ENCODE assay signal across 8 cellular contexts in the genomic region with DNA sequence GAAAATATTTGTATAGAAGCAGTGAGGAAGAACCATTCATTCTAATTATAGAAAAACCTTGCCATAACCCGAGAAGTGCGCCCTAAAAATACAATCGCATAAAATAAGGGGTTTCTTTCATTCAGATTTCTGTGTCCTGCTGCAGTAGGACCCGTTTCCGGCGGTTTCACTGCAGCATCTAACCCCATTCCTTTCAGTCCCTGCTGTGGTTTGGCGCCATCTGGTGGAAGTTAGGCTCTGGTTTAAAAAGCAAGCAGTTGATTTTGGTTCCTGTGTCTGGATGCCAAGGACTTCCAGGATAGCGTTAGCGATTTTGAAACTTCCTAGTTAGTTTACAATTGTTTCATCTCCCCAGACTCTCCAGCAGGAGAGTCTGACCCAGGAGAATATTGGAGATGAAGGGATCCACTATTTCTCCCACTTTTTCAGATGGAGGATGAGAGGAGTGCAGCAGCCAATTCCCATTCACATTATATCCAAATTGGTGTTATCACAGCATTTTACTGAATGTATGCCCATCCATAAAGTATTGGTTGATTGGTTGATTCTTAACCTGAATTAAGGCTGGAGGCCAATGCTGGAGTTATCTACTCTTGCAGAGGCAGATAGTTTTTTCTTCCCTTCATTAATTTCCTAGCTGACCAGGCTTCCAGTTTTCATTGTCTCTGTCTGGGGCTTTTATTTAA.
DNase-seq lines count a peak whose midpoint lies in the region; ATAC-seq, FAIRE-seq and TF ChIP-seq lines count a peak whose summit lies in the region.

No MANE protein-coding gene starts in this region.

- no peaks in the 10 kb centered on the region for H3K9me3 Mint-ChIP-seq in natural killer cell
- H3K9me3 Mint-ChIP-seq in stimulated activated naive B cell treated with anti-CD40 and anti-IgM and Interleukin-4, amounts not matched to agents 10 μg/mL and 1 μg/mL and 100 μg/mL, for 72 hours = no peaks in the 10 kb centered on the region

- H3K9me3 ChIP-seq in NT2/D1 (ENCODE audit: insufficient read depth, low read length) (no peaks in the 10 kb centered on the region), esophagus muscularis mucosa (no peaks in the 10 kb centered on the region)

- ATAC-seq in GM21515 (IDR thresholded peaks at IDR 0.05; ENCODE audit: unreplicated experiment) = peak; percentile 97
- ATAC-seq in natural killer cell = peak in 2 of 3 donors; percentile 50 to 79
- peak; percentile 76 to 81 for ATAC-seq in stimulated activated naive B cell treated with anti-CD40 and anti-IgM and Interleukin-4, amounts not matched to agents 10 μg/mL and 1 μg/mL and 100 μg/mL, for 72 hours (replicated peaks)

- TF ChIP-seq CTCF in esophagus muscularis mucosa (IDR thresholded peaks at IDR 0.05) (peak; percentile 82 to 95 (median 89)), natural killer cell (IDR thresholded peaks at IDR 0.05) (peak; percentile 67)

- H3K9ac ChIP-seq in NT2/D1 (ENCODE audit: insufficient read length, low read depth) = no peak overlapping the region

- H3K4me3 ChIP-seq in NT2/D1 (ENCODE audit: insufficient read length, low read depth) (no peak overlapping the region), esophagus muscularis mucosa (peak overlapping the region in 1 of 4 donors; percentile 1)

- H3K36me3 Mint-ChIP-seq in natural killer cell = no peaks in the 10 kb centered on the region
- H3K36me3 Mint-ChIP-seq in stimulated activated naive B cell treated with anti-CD40 and anti-IgM and Interleukin-4, amounts not matched to agents 10 μg/mL and 1 μg/mL and 100 μg/mL, for 72 hours = no peaks in the 10 kb centered on the region

- peak; percentile 88 for DNase-seq in DMS 273 treated with DMSO at 0.1 percent for 48 hours (lab: John Stamatoyannopoulos, UW)
- peak; percentile 52 for DNase-seq in HTR-8/SVneo (ENCODE audit: insufficient read length, low spot score)
- peak; percentile 86 for DNase-seq in NT2/D1 (ENCODE audit: low read depth, low spot score)
- DNase-seq in activated CD8-positive, alpha-beta memory T cell treated with anti-CD3 and anti-CD28 coated beads, Interleukin-2, amount 50 U/mL, for 48 hours = peak; percentile 85
- DNase-seq in esophagus muscularis mucosa (ENCODE audit: extremely low spot score) = peak; percentile 94
- peak; percentile 35 for DNase-seq in natural killer cell
- peak; percentile 35 for DNase-seq in stimulated activated naive B cell treated with anti-CD40 and anti-IgM and Interleukin-4, amounts not matched to agents 10 μg/mL and 1 μg/mL and 100 μg/mL, for 72 hours

- H3K36me3 ChIP-seq in NT2/D1 (ENCODE audit: insufficient read depth, insufficient read length, low read length) (no peaks in the 10 kb centered on the region), esophagus muscularis mucosa (no peaks in the 10 kb centered on the region)

- H3K27ac ChIP-seq in esophagus muscularis mucosa (replicated peaks in 1 of 4) = no peak overlapping the region

- H3K4me1 ChIP-seq in NT2/D1 (ENCODE audit: insufficient read depth, insufficient read length) (no peaks in the 10 kb centered on the region), esophagus muscularis mucosa (peaks cover 7 to 13% (median 9%) of the 10 kb centered on the region in 4 donors)

- intact Hi-C loops in esophagus muscularis mucosa (cut with DNase I) = loop anchor here (5.0 kb wide), 3 partner anchors 335 to 1090 kb away; no protein-coding TSS in a partner anchor
- intact Hi-C loops in natural killer cell (cut with micrococcal nuclease) = loop anchor here (10.0 kb wide), 2 partner anchors 528 to 1088 kb away; no protein-coding TSS in a partner anchor

- H3K27ac Mint-ChIP-seq in natural killer cell = no peak overlapping the region
- no peak overlapping the region for H3K27ac Mint-ChIP-seq in stimulated activated naive B cell treated with anti-CD40 and anti-IgM and Interleukin-4, amounts not matched to agents 10 μg/mL and 1 μg/mL and 100 μg/mL, for 72 hours

- H3K4me1 Mint-ChIP-seq in natural killer cell = no peaks in the 10 kb centered on the region
- H3K4me1 Mint-ChIP-seq in stimulated activated naive B cell treated with anti-CD40 and anti-IgM and Interleukin-4, amounts not matched to agents 10 μg/mL and 1 μg/mL and 100 μg/mL, for 72 hours = peaks cover 3 to 5% of the 10 kb centered on the region in 2 donors

- FAIRE-seq in HTR-8/SVneo (lab: Jason Lieb, UNC) = no peak

- no peaks in the 10 kb centered on the region for H3K27me3 Mint-ChIP-seq in natural killer cell (ENCODE audit: low read depth in 2 of 2)
- peaks cover 0 to 6% of the 10 kb centered on the region in 2 donors for H3K27me3 Mint-ChIP-seq in stimulated activated naive B cell treated with anti-CD40 and anti-IgM and Interleukin-4, amounts not matched to agents 10 μg/mL and 1 μg/mL and 100 μg/mL, for 72 hours

- TF ChIP-seq EP300 in esophagus muscularis mucosa (IDR thresholded peaks at IDR 0.05) = no peak

- no peak overlapping the region for H3K4me3 Mint-ChIP-seq in natural killer cell
- no peak overlapping the region for H3K4me3 Mint-ChIP-seq in stimulated activated naive B cell treated with anti-CD40 and anti-IgM and Interleukin-4, amounts not matched to agents 10 μg/mL and 1 μg/mL and 100 μg/mL, for 72 hours

- H3K27me3 ChIP-seq in NT2/D1 (ENCODE audit: insufficient read depth, insufficient read length) (no peaks in the 10 kb centered on the region), esophagus muscularis mucosa (no peaks in the 10 kb centered on the region)

- no peak for TF ChIP-seq POLR2A in esophagus muscularis mucosa (IDR thresholded peaks at IDR 0.05; ENCODE audit: low read depth)

- 2% methylated on average over 9 of the region's 9 CpGs for WGBS in esophagus muscularis mucosa

Comparison
In these comparisons a context has a peak if more than half of its experiments do, and no peak if none do; other contexts are left out.
1. DNase-seq: peak in every context shown above with its lines; median percentile 94 in esophagus muscularis mucosa; 88 in DMS 273 treated with DMSO at 0.1 percent for 48 hours; 86 in NT2/D1; 85 in activated CD8-positive, alpha-beta memory T cell treated with anti-CD3 and anti-CD28 coated beads, Interleukin-2, amount 50 U/mL, for 48 hours; 52 in HTR-8/SVneo; 35 in natural killer cell; 35 in stimulated activated naive B cell treated with anti-CD40 and anti-IgM and Interleukin-4, amounts not matched to agents 10 μg/mL and 1 μg/mL and 100 μg/mL, for 72 hours.